7 cellular contexts compared by ENCODE assay signal in genomic region chr19:45090598-45090997, GRCh38. TPM values are rescaled to one million over a fixed set of nuclear protein-coding genes. Genes with fewer than 3 reads are reported as not detected.
DNase-seq lines count a peak whose midpoint lies in the region; ATAC-seq and TF ChIP-seq lines count a peak whose summit lies in the region.
"Had no signal": no experiment of that assay in that cellular context is flagged by ENCODE, and none has a peak within 500 bp of the region (broad histone marks: within the 10 kb centered on the region; RNA-seq: fewer than 3 reads in every experiment).

No MANE protein-coding gene starts in this region.

- H3K4me3 ChIP-seq in AG04450 (ENCODE audit: low read depth, low read length) (peak overlapping the region; percentile 51), ascending aorta (peak overlapping the region; percentile 96 to 99), mucosa of rectum (ENCODE audit: low read length in 2 of 2) (peak overlapping the region; percentile 90 to 92)

- POLR2A ChIA-PET in AG04450 (lab: Yijun Ruan, JAX) = interaction anchor here (0.8 kb wide), 1 partner anchor 56 kb away, joined by 3 read pairs; no protein-coding TSS in a partner anchor

- intact Hi-C loops in ascending aorta (cut with DNase I) = loop anchor here (2.0 to 5.0 kb wide), 2 partner anchors 160 to 317 kb away; partner anchors contain the start of genes MARK4, POLR1G and PPP1R13L

- CTCF ChIA-PET in AG04450 (lab: Charles Lee) = no interaction called here

- H3K4me1 ChIP-seq in ascending aorta (peaks cover 19 to 23% of the 10 kb centered on the region in 2 donors), mucosa of rectum (ENCODE audit: control insufficient read depth in 2 of 2, insufficient read depth in 2 of 2, low read length in 2 of 2) (peaks cover 26 to 34% of the 10 kb centered on the region in 2 donors)

- H3K9me3 ChIP-seq in AG04450 (ENCODE audit: control insufficient read depth, insufficient read depth, low read length) (no peaks in the 10 kb centered on the region; the same call in 1 of the 2 replicates), ascending aorta (no peaks in the 10 kb centered on the region), mucosa of rectum (ENCODE audit: control insufficient read depth in 2 of 2, low read length in 2 of 2) (no peaks in the 10 kb centered on the region)

- no peak for ATAC-seq in GM18909 (IDR thresholded peaks at IDR 0.05; ENCODE audit: poor library complexity, unreplicated experiment)

- H3K27ac ChIP-seq in AG04450 (ENCODE audit: low read depth, low read length) (peak overlapping the region; percentile 70), ascending aorta (no peak overlapping the region), mucosa of rectum (ENCODE audit: low read depth in 2 of 2, low read length in 2 of 2) (peak overlapping the region; percentile 91 to 95)

- H3K27me3 ChIP-seq in AG04450 (ENCODE audit: control insufficient read depth, insufficient read depth, low read length) = no peaks in the 10 kb centered on the region
- no peaks in the 10 kb centered on the region for H3K27me3 ChIP-seq in ascending aorta
- H3K27me3 ChIP-seq in mucosa of rectum (ENCODE audit: control insufficient read depth in 2 of 2, insufficient read depth in 2 of 2, low read length in 2 of 2) = no peaks in the 10 kb centered on the region

- peaks cover 4 to 13% of the 10 kb centered on the region in 2 donors for H3K36me3 ChIP-seq in ascending aorta
- peaks cover 6 to 13% of the 10 kb centered on the region in 2 donors for H3K36me3 ChIP-seq in mucosa of rectum (ENCODE audit: control insufficient read depth in 2 of 2, insufficient read depth in 2 of 2, low read length in 2 of 2)

- TF ChIP-seq CTCF in AG04450 (IDR thresholded peaks at IDR 0.05; ENCODE audit: low read depth, low read length) (no peak), ascending aorta (IDR thresholded peaks at IDR 0.05) (no peak)

- DNase-seq in AG04450 (ENCODE audit: low read depth, low spot score) (no peak), ascending aorta (ENCODE audit: low spot score in 2 of 2) (no peak), SIG-M5 treated with dmso at 0.1 percent for 504 hours (lab: John Stamatoyannopoulos, UW; ENCODE audit: unreplicated experiment) (no peak), NCI-H1930 (lab: John Stamatoyannopoulos, UW) (no peak)
- DNase-seq: NCI-H1436 had no signal

- H3K9ac ChIP-seq in mucosa of rectum (ENCODE audit: low read depth in 1 of 2, low read length in 2 of 2) = peak overlapping the region; percentile 51 to 63

RNA-seq across cellular contexts. Expression of gene PPP1R37, which starts 2.4 kb away (rescaled TPM):
- polyA plus RNA-seq in AG04450 (2011; rRNA removed) = 8.6 and 11.2 TPM in 2 replicates
- 9.3 and 15.0 TPM in 2 replicates for polyA minus RNA-seq in AG04450 (2011; rRNA and poly(A)+ RNA removed)
- total RNA-seq in ascending aorta = 17.6 TPM

RNA-seq across cellular contexts. Expression of gene GEMIN7, which starts 11.5 kb away (rescaled TPM):
- 20.6 and 24.7 TPM in 2 replicates for polyA plus RNA-seq in AG04450 (2011; rRNA removed)
- polyA minus RNA-seq in AG04450 (2011; rRNA and poly(A)+ RNA removed) = 12.1 and 13.1 TPM in 2 replicates
- total RNA-seq in ascending aorta = 48.2 TPM

RNA-seq across cellular contexts. Expression of gene ZNF296, which starts 14.3 kb away (rescaled TPM):
- polyA plus RNA-seq in AG04450 (2011; rRNA removed) = not detected in 2 replicates
- polyA minus RNA-seq in AG04450 (2011; rRNA and poly(A)+ RNA removed) = not detected in 2 replicates
- total RNA-seq in ascending aorta = not detected

RNA-seq across cellular contexts. Expression of gene CLASRP, which starts 51.8 kb away (rescaled TPM):
- polyA plus RNA-seq in AG04450 (2011; rRNA removed) = 12.4 and 13.9 TPM in 2 replicates
- polyA minus RNA-seq in AG04450 (2011; rRNA and poly(A)+ RNA removed) = 19.3 and 26.1 TPM in 2 replicates
- total RNA-seq in ascending aorta = 103 TPM

Comparison
In these comparisons a context has a peak if more than half of its experiments do, and no peak if none do; other contexts are left out.
1. H3K27ac ChIP-seq: peak in AG04450 (single experiment) and mucosa of rectum (2 of 2); none in ascending aorta (0 of 2).
2. Peak in every context shown above with its lines, with median percentiles within 50 percentile points of each other: H3K4me3 ChIP-seq.